Comparison of ENCODE assay signal across 15 cellular contexts in genomic region chr4:183401473-183401872, GRCh38. TPM values are rescaled to one million over a fixed set of nuclear protein-coding genes. Genes with fewer than 3 reads are reported as not detected.
DNase-seq lines count a peak whose midpoint lies in the region; ATAC-seq and TF ChIP-seq lines count a peak whose summit lies in the region.
"Had no signal": no experiment of that assay in that cellular context is flagged by ENCODE, and none has a peak within 500 bp of the region (broad histone marks: within the 10 kb centered on the region; RNA-seq: fewer than 3 reads in every experiment).

No MANE protein-coding gene starts in this region.

- no peaks in the 10 kb centered on the region for H4K20me1 ChIP-seq in PC-3 (ENCODE audit: low read length)

- DNase-seq in stimulated activated naive CD8-positive, alpha-beta T cell treated with anti-CD3 and anti-CD28 coated beads, Interleukin-15, Interleukin-2, amounts not matched to agents 100 U/mL and 50 U/mL, for 24 hours: no peak
- DNase-seq in stimulated activated naive CD8-positive, alpha-beta T cell treated with anti-CD3 and anti-CD28 coated beads, Interleukin-15, amount 100 ng/mL, for 72 hours: no peak
- DNase-seq in PC-3 (peak; percentile 2), foreskin keratinocyte (peak in 1 of 2 donors; percentile 57), DMS79 (lab: John Stamatoyannopoulos, UW) (no peak), lower lobe of right lung (no peak), NCI-H1930 (lab: John Stamatoyannopoulos, UW) (no peak)
- DNase-seq: C1 segment of cervical spinal cord; CD4-positive, alpha-beta T cell; DMS79 treated with DMSO at 0.1 percent for 48 hours; EL; GDM1; HCEC 1CT; HFFc6 had no signal

- H3K36me3 ChIP-seq in PC-3 (ENCODE audit: low read depth, low read length): no peaks in the 10 kb centered on the region
- no peaks in the 10 kb centered on the region for H3K36me3 ChIP-seq in lower lobe of right lung

- CTCF ChIA-PET in PC-3 (lab: Charles Lee): no interaction called here

- peaks cover 40% of the 10 kb centered on the region for H3K4me1 Mint-ChIP-seq in stimulated activated naive CD8-positive, alpha-beta T cell treated with anti-CD3 and anti-CD28 coated beads, Interleukin-15, amount 100 ng/mL, for 72 hours

- H3K27me3 ChIP-seq in PC-3 (ENCODE audit: low read length): no peaks in the 10 kb centered on the region
- H3K27me3 ChIP-seq in foreskin keratinocyte: no peaks in the 10 kb centered on the region
- no peaks in the 10 kb centered on the region for H3K27me3 ChIP-seq in lower lobe of right lung (ENCODE audit: low read depth)

- H3K27me3 Mint-ChIP-seq in stimulated activated naive CD8-positive, alpha-beta T cell treated with anti-CD3 and anti-CD28 coated beads, Interleukin-15, amount 100 ng/mL, for 72 hours: peaks cover 7% of the 10 kb centered on the region
- H3K27me3 Mint-ChIP-seq: B cell had no signal

- no TSS peak for BruUV-seq in PC-3 (replicated peaks; lab: Mats Ljungman, UMichigan)

- H3K9ac ChIP-seq in PC-3 (ENCODE audit: low read length): no peak overlapping the region

- no peak overlapping the region for H3K4me2 ChIP-seq in PC-3 (ENCODE audit: low read length)

- H3K9me2 ChIP-seq in PC-3 (replicated peaks; ENCODE audit: low read length): no peaks in the 10 kb centered on the region

- TF ChIP-seq CTCF in PC-3 (conservative IDR thresholded peaks at IDR 0.05; ENCODE audit: low read depth, low read length): no peak
- no peak for TF ChIP-seq CTCF in foreskin keratinocyte (conservative IDR thresholded peaks at IDR 0.05)
- TF ChIP-seq CTCF in lower lobe of right lung (IDR thresholded peaks at IDR 0.05): no peak

- ATAC-seq in stimulated activated naive CD8-positive, alpha-beta T cell treated with anti-CD3 and anti-CD28 coated beads, Interleukin-15, Interleukin-2, amounts not matched to agents 100 U/mL and 50 U/mL, for 24 hours: peak; percentile 9
- ATAC-seq in stimulated activated naive CD8-positive, alpha-beta T cell treated with anti-CD3 and anti-CD28 coated beads, Interleukin-15, amount 100 ng/mL, for 72 hours: no peak
- no peak for ATAC-seq in PC-3
- peak; percentile 49 for ATAC-seq in foreskin keratinocyte
- no peak for ATAC-seq in lower lobe of right lung

- no peak overlapping the region for H3K4me3 Mint-ChIP-seq in stimulated activated naive CD8-positive, alpha-beta T cell treated with anti-CD3 and anti-CD28 coated beads, Interleukin-15, amount 100 ng/mL, for 72 hours
- H3K4me3 Mint-ChIP-seq: B cell; CD4-positive, alpha-beta T cell; HFFc6 had no signal

- no peak overlapping the region for H3K27ac Mint-ChIP-seq in stimulated activated naive CD8-positive, alpha-beta T cell treated with anti-CD3 and anti-CD28 coated beads, Interleukin-15, amount 100 ng/mL, for 72 hours
- H3K27ac Mint-ChIP-seq: B cell; CD4-positive, alpha-beta T cell; HFFc6 had no signal

- H3K4me1 ChIP-seq in PC-3 (ENCODE audit: insufficient read depth, low read length) (peaks cover 11% of the 10 kb centered on the region), foreskin keratinocyte (no peaks in the 10 kb centered on the region), lower lobe of right lung (peaks cover 13% of the 10 kb centered on the region)

- intact Hi-C loops in PC-3 (cut with micrococcal nuclease): no loop called here
- intact Hi-C loops in lower lobe of right lung (cut with DNase I): no loop called here

- no peaks in the 10 kb centered on the region for H3K9me3 ChIP-seq in PC-3 (ENCODE audit: low read length)
- H3K9me3 ChIP-seq in lower lobe of right lung: no peaks in the 10 kb centered on the region

- H3F3A ChIP-seq in PC-3 (ENCODE audit: low read length, unreplicated experiment): no peaks in the 10 kb centered on the region

- no peak overlapping the region for H2AFZ ChIP-seq in PC-3 (ENCODE audit: low read length)

- no peak overlapping the region for H3K27ac ChIP-seq in PC-3 (ENCODE audit: low read length)
- no peak overlapping the region for H3K27ac ChIP-seq in foreskin keratinocyte
- no peak overlapping the region for H3K27ac ChIP-seq in lower lobe of right lung

- no peaks in the 10 kb centered on the region for H3K79me2 ChIP-seq in PC-3 (ENCODE audit: low read length)

- H3K9me3 Mint-ChIP-seq in stimulated activated naive CD8-positive, alpha-beta T cell treated with anti-CD3 and anti-CD28 coated beads, Interleukin-15, amount 100 ng/mL, for 72 hours: no peaks in the 10 kb centered on the region
- H3K9me3 Mint-ChIP-seq: CD4-positive, alpha-beta T cell; HFFc6 had no signal

- POLR2A ChIA-PET in PC-3 (lab: Charles Lee; ENCODE audit: unreplicated experiment): no interaction called here

- H3K4me3 ChIP-seq in PC-3 (ENCODE audit: low read length) (no peak overlapping the region), lower lobe of right lung (no peak overlapping the region)

RNA-seq across cellular contexts. Expression of gene CDKN2AIP, which starts 43.0 kb away (rescaled TPM):
- total RNA-seq in PC-3 (2014; rRNA removed) (21.2 and 31.5 TPM in 2 replicates), foreskin keratinocyte (13.6 and 14.8 TPM in 2 replicates), lower lobe of right lung (15.4 TPM)
- polyA plus RNA-seq in foreskin keratinocyte: 6.8 and 7.4 TPM in 2 replicates

Comparison
In these comparisons a context has a peak if more than half of its experiments do, and no peak if none do; other contexts are left out.
1. ATAC-seq: peak in stimulated activated naive CD8-positive, alpha-beta T cell treated with anti-CD3 and anti-CD28 coated beads, Interleukin-15, Interleukin-2, amounts not matched to agents 100 U/mL and 50 U/mL, for 24 hours (single experiment) and foreskin keratinocyte (single experiment); none in stimulated activated naive CD8-positive, alpha-beta T cell treated with anti-CD3 and anti-CD28 coated beads, Interleukin-15, amount 100 ng/mL, for 72 hours (single experiment), PC-3 (single experiment) and lower lobe of right lung (0 of 2).